Comparison of ENCODE assay signal across 21 cellular contexts in the genomic region with DNA sequence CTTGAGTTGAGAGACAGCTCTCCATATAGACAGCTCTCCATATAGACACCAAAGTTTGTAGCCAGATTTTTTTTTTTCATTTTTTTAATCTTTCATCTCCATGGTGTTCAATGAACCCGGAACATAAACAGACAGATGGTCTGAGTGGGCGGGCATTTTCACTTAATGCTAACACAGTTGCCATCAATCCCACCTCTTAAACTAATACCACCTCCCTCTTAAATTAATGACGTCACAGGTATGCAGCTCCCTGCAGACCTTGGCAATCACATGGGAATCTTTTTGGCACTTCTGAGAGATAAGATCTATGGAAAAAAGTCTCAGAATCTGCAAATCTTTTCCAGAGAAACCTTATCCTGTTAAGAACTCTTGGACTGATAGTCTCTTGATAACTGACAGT.
"Had no signal": no experiment of that assay in that cellular context is flagged by ENCODE, and none has a peak within 500 bp of the region (broad histone marks: within the 10 kb centered on the region; RNA-seq: fewer than 3 reads in every experiment).

No MANE protein-coding gene starts in this region.

- H3K4me1 ChIP-seq: spleen, upper lobe of right lung had no signal

- H3K4me1 Mint-ChIP-seq: immature natural killer cell; naive thymus-derived CD4-positive, alpha-beta T cell had no signal

- H2AFZ ChIP-seq: hepatocyte had no signal

- DNase-seq: activated CD4-positive, alpha-beta T cell treated with anti-CD3 and anti-CD28 coated beads for 1 hour; activated CD4-positive, alpha-beta T cell treated with anti-CD3 and anti-CD28 coated beads, Interleukin-2, amount 50 U/mL, for 1 hour; activated CD8-positive, alpha-beta T cell treated with anti-CD3 and anti-CD28 coated beads, Interleukin-2, amount 10 ng/mL, durations not matched to agents 7 days and 5 days; activated naive CD4-positive, alpha-beta T cell; central memory CD4-positive, alpha-beta T cell; dorsolateral prefrontal cortex; effector memory CD8-positive, alpha-beta T cell; foreskin melanocyte; immature natural killer cell; naive thymus-derived CD4-positive, alpha-beta T cell; retina; spleen; stimulated activated CD4-positive, alpha-beta T cell treated with anti-CD3 and anti-CD28 coated beads, Interleukin-4, amount 100 ng/mL, for 4 hours; stimulated activated naive CD8-positive, alpha-beta T cell treated with anti-CD3 and anti-CD28 coated beads, Interleukin-15, Interleukin-2, amounts not matched to agents 100 U/mL and 50 U/mL, for 24 hours; upper lobe of right lung had no signal

- H3K36me3 ChIP-seq: spleen, upper lobe of right lung had no signal

- H3K27ac ChIP-seq: dorsolateral prefrontal cortex, hepatocyte, spleen, upper lobe of right lung had no signal

- H3K4me3 ChIP-seq: dorsolateral prefrontal cortex, hepatocyte, lung, spleen, upper lobe of right lung had no signal

- H3K79me2 ChIP-seq: hepatocyte had no signal

- H3K36me3 Mint-ChIP-seq: activated naive CD8-positive, alpha-beta T cell; immature natural killer cell had no signal

- H3K9me3 ChIP-seq: spleen, upper lobe of right lung had no signal

- H3K27me3 ChIP-seq: dorsolateral prefrontal cortex, hepatocyte, spleen, upper lobe of right lung had no signal

- ATAC-seq: activated CD8-positive, alpha-beta T cell treated with anti-CD3 and anti-CD28 coated beads, Interleukin-2, amount 10 ng/mL, durations not matched to agents 7 days and 5 days; effector memory CD8-positive, alpha-beta T cell; esophagus mucosa; left lobe of liver; naive thymus-derived CD4-positive, alpha-beta T cell; stimulated activated naive CD8-positive, alpha-beta T cell treated with anti-CD3 and anti-CD28 coated beads, Interleukin-15, Interleukin-2, amounts not matched to agents 100 U/mL and 50 U/mL, for 24 hours; upper lobe of right lung had no signal

- H3K9me3 Mint-ChIP-seq: effector memory CD8-positive, alpha-beta T cell; immature natural killer cell had no signal

- H3K4me3 Mint-ChIP-seq: activated CD8-positive, alpha-beta T cell treated with anti-CD3 and anti-CD28 coated beads, Interleukin-2, amount 10 ng/mL, durations not matched to agents 7 days and 5 days; activated naive CD8-positive, alpha-beta T cell; effector memory CD8-positive, alpha-beta T cell; immature natural killer cell; naive thymus-derived CD4-positive, alpha-beta T cell; neural crest cell had no signal

- H3K27ac Mint-ChIP-seq: activated CD8-positive, alpha-beta T cell treated with anti-CD3 and anti-CD28 coated beads, Interleukin-2, amount 10 ng/mL, durations not matched to agents 7 days and 5 days; activated naive CD8-positive, alpha-beta T cell; effector memory CD8-positive, alpha-beta T cell; immature natural killer cell; naive thymus-derived CD4-positive, alpha-beta T cell had no signal

- H3K4me2 ChIP-seq: hepatocyte had no signal
